8 cellular contexts compared by ENCODE assay signal in the genomic region with DNA sequence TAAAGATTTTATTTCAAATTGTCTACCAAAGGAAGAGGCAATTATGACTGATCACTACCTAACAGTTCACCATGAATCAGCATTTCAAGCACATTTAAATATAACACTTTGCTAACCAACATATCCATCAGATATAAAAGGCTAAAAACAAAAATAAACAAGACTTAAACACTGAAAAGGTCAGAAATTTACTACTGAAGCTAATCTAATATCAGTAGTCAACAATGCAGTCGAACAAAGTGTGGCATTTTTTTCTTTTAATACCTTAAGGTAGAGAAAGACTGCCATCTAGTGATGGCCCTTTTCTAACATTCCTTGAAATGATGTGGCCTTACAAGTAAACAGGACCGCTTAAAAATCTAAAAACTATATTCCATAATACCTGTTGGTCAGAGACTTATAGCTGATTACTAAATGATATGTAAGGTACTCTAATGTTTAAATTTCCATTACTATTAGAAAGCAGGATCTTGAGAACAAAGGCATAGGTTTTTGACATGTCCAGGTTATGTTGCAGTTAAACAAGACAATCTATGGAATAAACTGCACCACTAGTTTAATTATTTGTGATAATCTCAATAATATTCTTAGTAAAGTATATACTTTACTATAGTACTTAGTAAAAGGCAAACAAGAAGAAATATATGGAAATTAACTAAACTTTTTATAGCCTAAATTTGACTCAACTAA.
DNase-seq lines count a peak whose midpoint lies in the region; ATAC-seq and TF ChIP-seq lines count a peak whose summit lies in the region.

No MANE protein-coding gene starts in this region.

- no peak overlapping the region for H3K4me3 ChIP-seq in fibroblast of villous mesenchyme (ENCODE audit: low read depth, low read length)

- DNase-seq in GM10266 (ENCODE audit: extremely low spot score) (peak; percentile 23), NCI-H1092 treated with DMSO at 0.1 percent for 48 hours (lab: John Stamatoyannopoulos, UW) (peak; percentile 48), fibroblast of villous mesenchyme (ENCODE audit: low read depth) (peak; percentile 79), pons (ENCODE audit: low spot score) (peak; percentile 88), posterior vena cava (ENCODE audit: low spot score) (no peak), cortex of kidney (lab: John Stamatoyannopoulos, UW) (no peak)

- TF ChIP-seq CTCF in GM10266 (IDR thresholded peaks at IDR 0.05; ENCODE audit: control insufficient read depth, insufficient read depth, low read depth, missing control alignments), result peak; percentile 56
- TF ChIP-seq CTCF in fibroblast of villous mesenchyme (IDR thresholded peaks at IDR 0.05; ENCODE audit: insufficient read depth, low read depth, low read length), result peak; percentile 69

- ATAC-seq in SK-N-SH treated with all-trans-retinoic acid at 6 μM for 48 hours, result peak; percentile 76; the same call in 2 of the 3 replicates
- ATAC-seq in HG03354 (IDR thresholded peaks at IDR 0.05; ENCODE audit: poor library complexity, severe bottlenecking, unreplicated experiment), result no peak

- intact Hi-C loops in posterior vena cava (cut with DNase I), result no loop called here

TF ChIP-seq in SK-N-SH treated with all-trans-retinoic acid at 6 μM for 48 hours, 23 proteins besides CTCF, POLR2A, EP300 and RAD21:
- TF ChIP-seq, protein P1, sequence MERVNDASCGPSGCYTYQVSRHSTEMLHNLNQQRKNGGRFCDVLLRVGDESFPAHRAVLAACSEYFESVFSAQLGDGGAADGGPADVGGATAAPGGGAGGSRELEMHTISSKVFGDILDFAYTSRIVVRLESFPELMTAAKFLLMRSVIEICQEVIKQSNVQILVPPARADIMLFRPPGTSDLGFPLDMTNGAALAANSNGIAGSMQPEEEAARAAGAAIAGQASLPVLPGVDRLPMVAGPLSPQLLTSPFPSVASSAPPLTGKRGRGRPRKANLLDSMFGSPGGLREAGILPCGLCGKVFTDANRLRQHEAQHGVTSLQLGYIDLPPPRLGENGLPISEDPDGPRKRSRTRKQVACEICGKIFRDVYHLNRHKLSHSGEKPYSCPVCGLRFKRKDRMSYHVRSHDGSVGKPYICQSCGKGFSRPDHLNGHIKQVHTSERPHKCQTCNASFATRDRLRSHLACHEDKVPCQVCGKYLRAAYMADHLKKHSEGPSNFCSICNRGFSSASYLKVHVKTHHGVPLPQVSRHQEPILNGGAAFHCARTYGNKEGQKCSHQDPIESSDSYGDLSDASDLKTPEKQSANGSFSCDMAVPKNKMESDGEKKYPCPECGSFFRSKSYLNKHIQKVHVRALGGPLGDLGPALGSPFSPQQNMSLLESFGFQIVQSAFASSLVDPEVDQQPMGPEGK (CRISPR knock-in tag; IDR thresholded peaks at IDR 0.05; ENCODE audit: borderline replicate concordance), result no peak
- TF ChIP-seq RARB (CRISPR knock-in tag; IDR thresholded peaks at IDR 0.05) (no peak), TCF4 (CRISPR knock-in tag; IDR thresholded peaks at IDR 0.05; ENCODE audit: borderline replicate concordance) (no peak)

Comparison
In these comparisons a context has a peak if more than half of its experiments do, and no peak if none do; other contexts are left out.
1. DNase-seq: peak in GM10266 (single experiment), NCI-H1092 treated with DMSO at 0.1 percent for 48 hours (single experiment), fibroblast of villous mesenchyme (single experiment) and pons (single experiment); none in posterior vena cava (single experiment) and cortex of kidney (single experiment).